ENCODE assay signal across 11 cellular contexts in genomic region chr4:129822708-129823504, GRCh38.
A peak's percentile ranks its signal among the peaks of the same experiment; 100 is the strongest.
DNase-seq lines count a peak whose midpoint lies in the region; ATAC-seq and TF ChIP-seq lines count a peak whose summit lies in the region.
"Had no signal": no experiment of that assay in that cellular context is flagged by ENCODE, and none has a peak within 500 bp of the region (broad histone marks: within the 10 kb centered on the region; RNA-seq: fewer than 3 reads in every experiment).

No MANE protein-coding gene starts in this region.

- H3K4me1 ChIP-seq in psoas muscle = peaks cover 17% of the 10 kb centered on the region
- H3K4me1 ChIP-seq: adrenal gland had no signal

- ATAC-seq in psoas muscle (peak in 3 of 4 donors; percentile 12 to 33 (median 31)), HG02852 (IDR thresholded peaks at IDR 0.05; ENCODE audit: unreplicated experiment) (no peak), GM19324 (IDR thresholded peaks at IDR 0.05; ENCODE audit: low FRiP score, unreplicated experiment) (no peak)

- intact Hi-C loops in psoas muscle (cut with DNase I) = no loop called here

- H3K27ac ChIP-seq in psoas muscle = peak overlapping the region; percentile 56
- H3K27ac ChIP-seq: adrenal gland, epithelial cell of prostate had no signal

- no peaks in the 10 kb centered on the region for H3K27me3 ChIP-seq in psoas muscle (ENCODE audit: insufficient read depth in 3 of 3, low read length in 2 of 3)
- H3K27me3 ChIP-seq: adrenal gland had no signal

- H3K36me3 ChIP-seq in psoas muscle (ENCODE audit: insufficient read depth in 1 of 2, low read depth in 1 of 2) = no peaks in the 10 kb centered on the region
- H3K36me3 ChIP-seq: adrenal gland had no signal

- 55 to 67% (median 62%) methylated on average over 2 of the region's 2 CpGs for WGBS in psoas muscle, 3 donors

- H3K9me3 ChIP-seq in psoas muscle = no peaks in the 10 kb centered on the region
- H3K9me3 ChIP-seq: adrenal gland had no signal

- DNase-seq in HT1080 (ENCODE audit: low read depth) = peak; percentile 60
- DNase-seq in NCI-H69 (lab: John Stamatoyannopoulos, UW) = peak; percentile 46
- peak; percentile 74 for DNase-seq in fibroblast of mammary gland (ENCODE audit: low read depth)
- peak; percentile 13 to 53 for DNase-seq in psoas muscle
- no peak for DNase-seq in NK-92 (lab: John Stamatoyannopoulos, UW; ENCODE audit: unreplicated experiment)
- DNase-seq in activated CD4-positive, CD25-positive, alpha-beta regulatory T cell treated with anti-CD3 and anti-CD28 coated beads, Interleukin-2, amount 50 U/mL, for 72 hours = no peak
- DNase-seq: kidney had no signal

- TF ChIP-seq CTCF in fibroblast of mammary gland (conservative IDR thresholded peaks at IDR 0.05; ENCODE audit: control insufficient read depth, insufficient read depth, low read depth, low read length) = no peak
- no peak for TF ChIP-seq CTCF in psoas muscle (IDR thresholded peaks at IDR 0.05)

- H3K4me3 ChIP-seq in fibroblast of mammary gland (ENCODE audit: control insufficient read depth, low read depth, low read length) (no peak overlapping the region), psoas muscle (no peak overlapping the region)
- H3K4me3 ChIP-seq: adrenal gland had no signal

Comparison
In these comparisons a context has a peak if more than half of its experiments do, and no peak if none do; other contexts are left out.
1. DNase-seq: peak in HT1080 (single experiment), NCI-H69 (single experiment), fibroblast of mammary gland (single experiment) and psoas muscle (2 of 2); none in NK-92 (single experiment) and activated CD4-positive, CD25-positive, alpha-beta regulatory T cell treated with anti-CD3 and anti-CD28 coated beads, Interleukin-2, amount 50 U/mL, for 72 hours (single experiment).
2. ATAC-seq: peak in psoas muscle (3 of 4); none in HG02852 (single experiment) and GM19324 (single experiment).